8 cellular contexts compared by ENCODE assay signal in genomic region chr14:34874386-34875030, GRCh38. TPM values are rescaled to one million over a fixed set of nuclear protein-coding genes. Genes with fewer than 3 reads are reported as not detected.
A peak's percentile ranks its signal among the peaks of the same experiment; 100 is the strongest.
DNase-seq lines count a peak whose midpoint lies in the region; ATAC-seq, FAIRE-seq and TF ChIP-seq lines count a peak whose summit lies in the region.

No MANE protein-coding gene starts in this region.

- H3K27me3 ChIP-seq in fibroblast of lung (ENCODE audit: control insufficient read depth, insufficient read depth, low read length) = no peaks in the 10 kb centered on the region
- H3K27me3 ChIP-seq in stomach = no peaks in the 10 kb centered on the region

- H3K4me3 ChIP-seq in fibroblast of lung (replicated peaks in 1 of 4; ENCODE audit: control extremely low read depth in 1 of 4, insufficient read depth in 1 of 4, low read depth in 3 of 4, low read length in 4 of 4) (peak overlapping the region; percentile 62 to 91 (median 84)), stomach (peak overlapping the region; percentile 78 to 96 (median 82))

- peak in 1 of 2 donors; percentile 2 for TF ChIP-seq CTCF in fibroblast of lung (conservative IDR thresholded peaks at IDR 0.05 in 1 of 2, IDR thresholded peaks at IDR 0.05 in 1 of 2; ENCODE audit: low read depth in 1 of 2, low read length in 2 of 2)
- TF ChIP-seq CTCF in natural killer cell (IDR thresholded peaks at IDR 0.05) = peak; percentile 23
- no peak for TF ChIP-seq CTCF in stomach (IDR thresholded peaks at IDR 0.05)

- H3K4me2 ChIP-seq in fibroblast of lung (ENCODE audit: extremely low read depth, insufficient read depth, low read length) = peak overlapping the region; percentile 94

- TF ChIP-seq EP300 in stomach (IDR thresholded peaks at IDR 0.05) = no peak

- WGBS in stomach, 5 donors = 0 to 1% (median 0%) methylated on average over 24 to 85 of the region's 85 CpGs

- FAIRE-seq in GM19239 (lab: Jason Lieb, UNC) = no peak

- DNase-seq in CD1c-positive myeloid dendritic cell (ENCODE audit: extremely low spot score) = peak; percentile 60
- DNase-seq in GM19239 (ENCODE audit: insufficient read length, low spot score) = peak; percentile 37
- peak; percentile 49 for DNase-seq in NCI-H748 treated with DMSO at 0.1 percent for 48 hours (lab: John Stamatoyannopoulos, UW)
- peak; percentile 72 to 76 for DNase-seq in activated T-cell treated with anti-CD3 and anti-CD28 coated beads, Interleukin-2, amount 50 U/mL, for 72 hours
- DNase-seq in fibroblast of lung (ENCODE audit: low read depth in 2 of 2) = peak; percentile 51 to 60
- no peak for DNase-seq in natural killer cell
- DNase-seq in stomach = peak; percentile 52

- H3K4me1 ChIP-seq in fibroblast of lung (ENCODE audit: control insufficient read depth, extremely low read depth, insufficient read depth, low read length) (no peaks in the 10 kb centered on the region), stomach (peaks cover 5 to 39% (median 16%) of the 10 kb centered on the region in 4 donors)

- no peaks in the 10 kb centered on the region for H4K20me1 ChIP-seq in fibroblast of lung (ENCODE audit: control insufficient read depth, extremely low read depth, insufficient read depth, low read length)

- peaks cover 7 to 26% of the 10 kb centered on the region in 2 donors for H3K36me3 Mint-ChIP-seq in activated T-cell treated with anti-CD3 and anti-CD28 coated beads, Interleukin-2, amount 50 U/mL, for 72 hours (ENCODE audit: insufficient read depth in 2 of 2)
- no peaks in the 10 kb centered on the region for H3K36me3 Mint-ChIP-seq in natural killer cell

- intact Hi-C loops in natural killer cell (cut with micrococcal nuclease) = loop anchor here (1.0 to 10.0 kb wide), 6 partner anchors 108 to 543 kb away; partner anchors contain the start of genes EAPP, NFKBIA, PPP2R3C and PRORP
- intact Hi-C loops in stomach (cut with DNase I; ENCODE audit: low total_unique reads) = no loop called here

- peak overlapping the region; percentile 89 for H3K9ac ChIP-seq in fibroblast of lung (ENCODE audit: insufficient read depth, low read length)

- H3K27me3 Mint-ChIP-seq in activated T-cell treated with anti-CD3 and anti-CD28 coated beads, Interleukin-2, amount 50 U/mL, for 72 hours (ENCODE audit: low read depth) = no peaks in the 10 kb centered on the region
- H3K27me3 Mint-ChIP-seq in natural killer cell (ENCODE audit: low read depth in 2 of 2) = no peaks in the 10 kb centered on the region

- H3K9me3 ChIP-seq in fibroblast of lung (ENCODE audit: control insufficient read depth, insufficient read depth, low read depth, low read length) = no peaks in the 10 kb centered on the region
- no peaks in the 10 kb centered on the region for H3K9me3 ChIP-seq in stomach

- TF ChIP-seq POLR2A in stomach (IDR thresholded peaks at IDR 0.05) = no peak

- H3K27ac ChIP-seq in fibroblast of lung (ENCODE audit: insufficient read depth, low read length) (peak overlapping the region; percentile 96), stomach (peak overlapping the region; percentile 96 to 100 (median 97))

- H3K27ac Mint-ChIP-seq in activated T-cell treated with anti-CD3 and anti-CD28 coated beads, Interleukin-2, amount 50 U/mL, for 72 hours = peak overlapping the region; percentile 95
- peak overlapping the region; percentile 97 to 99 for H3K27ac Mint-ChIP-seq in natural killer cell

- H2AFZ ChIP-seq in fibroblast of lung (ENCODE audit: low read length) = no peak overlapping the region

- H3K4me3 Mint-ChIP-seq in activated T-cell treated with anti-CD3 and anti-CD28 coated beads, Interleukin-2, amount 50 U/mL, for 72 hours = peak overlapping the region; percentile 96 to 98
- H3K4me3 Mint-ChIP-seq in natural killer cell = peak overlapping the region; percentile 92

- no peaks in the 10 kb centered on the region for H3K9me3 Mint-ChIP-seq in activated T-cell treated with anti-CD3 and anti-CD28 coated beads, Interleukin-2, amount 50 U/mL, for 72 hours
- H3K9me3 Mint-ChIP-seq in natural killer cell = no peaks in the 10 kb centered on the region

- H3K36me3 ChIP-seq in fibroblast of lung (ENCODE audit: control insufficient read depth, insufficient read depth, low read length) = no peaks in the 10 kb centered on the region
- H3K36me3 ChIP-seq in stomach = peaks cover 0 to 5% (median 0%) of the 10 kb centered on the region in 4 donors

- peaks cover 44% of the 10 kb centered on the region for H3K4me1 Mint-ChIP-seq in activated T-cell treated with anti-CD3 and anti-CD28 coated beads, Interleukin-2, amount 50 U/mL, for 72 hours (ENCODE audit: low read depth)
- peaks cover 38 to 42% of the 10 kb centered on the region in 2 donors for H3K4me1 Mint-ChIP-seq in natural killer cell

- ATAC-seq in HG03378 (IDR thresholded peaks at IDR 0.05; ENCODE audit: unreplicated experiment) = peak; percentile 25
- ATAC-seq in activated T-cell treated with anti-CD3 and anti-CD28 coated beads, Interleukin-2, amount 50 U/mL, for 72 hours (replicated peaks in 1 of 2) = peak; percentile 40 to 53
- peak; percentile 47 to 66 (median 53) for ATAC-seq in natural killer cell

- peaks cover 52% of the 10 kb centered on the region for H3K79me2 ChIP-seq in fibroblast of lung (ENCODE audit: control insufficient read depth, insufficient read depth, low read length)

RNA-seq across cellular contexts. Expression of gene BAZ1A, which starts 0.7 kb away (rescaled TPM):
- total RNA-seq in activated T-cell treated with anti-CD3 and anti-CD28 coated beads, Interleukin-2, amount 50 U/mL, for 72 hours = 10 to 100 TPM; 44.4 to 57.2 TPM
- 30.0 and 35.2 TPM in 2 replicates for total RNA-seq in fibroblast of lung
- 21.1 and 28.3 TPM in 2 replicates for polyA plus RNA-seq in fibroblast of lung
- 15.7 and 20.9 TPM in 2 replicates for polyA plus RNA-seq in fibroblast of lung (2012)
- polyA minus RNA-seq in fibroblast of lung (ENCODE audit: low replicate concordance) = 6.4 and 13.7 TPM in 2 replicates
- 10 to 100 TPM; 54.6 to 89.5 (median 64.6) TPM for total RNA-seq in natural killer cell
- 100 to 1,000 TPM in 1 of 5 donors, 10 to 100 TPM in 4; 31.2 to 110 (median 49.4) TPM for total RNA-seq in stomach
- 10 to 100 TPM; 13.3 to 30.2 (median 21.0) TPM for polyA plus RNA-seq in stomach
